8 cellular contexts compared by ENCODE assay signal in genomic region chr17:82239401-82239925, GRCh38. TPM values are rescaled to one million over a fixed set of nuclear protein-coding genes. Genes with fewer than 3 reads are reported as not detected.
A peak's percentile ranks its signal among the peaks of the same experiment; 100 is the strongest.
DNase-seq lines count a peak whose midpoint lies in the region; ATAC-seq, FAIRE-seq and TF ChIP-seq lines count a peak whose summit lies in the region.
"Had no signal": no experiment of that assay in that cellular context is flagged by ENCODE, and none has a peak within 500 bp of the region (broad histone marks: within the 10 kb centered on the region; RNA-seq: fewer than 3 reads in every experiment).

No MANE protein-coding gene starts in this region.

- H3K23me2 ChIP-seq in H1 (ENCODE audit: low read depth, low read length) = no peaks in the 10 kb centered on the region; the same call in 1 of the 2 replicates

- no peak overlapping the region for H2BK15ac ChIP-seq in H1 (ENCODE audit: low read length)

- DNase-seq in CD8-positive, alpha-beta memory T cell = peak in 1 of 5 donors; percentile 43
- DNase-seq in H1 (ENCODE audit: low read depth in 1 of 2, low spot score in 2 of 2) (no peak), sigmoid colon (no peak), RKO (ENCODE audit: low spot score) (no peak)

- H3K36me3 ChIP-seq in CD8-positive, alpha-beta memory T cell (ENCODE audit: insufficient read depth, low read length) = peaks cover 18% of the 10 kb centered on the region
- peaks cover 51% of the 10 kb centered on the region for H3K36me3 ChIP-seq in KOPT-K1 (ENCODE audit: insufficient read depth, low read length)
- peaks cover 11 to 31% (median 19%) of the 10 kb centered on the region in 4 experiments for H3K36me3 ChIP-seq in H1 (ENCODE audit: control insufficient read depth in 2 of 4, insufficient read depth in 4 of 4, low read length in 3 of 4)
- peaks cover 0 to 31% (median 5%) of the 10 kb centered on the region in 4 donors for H3K36me3 ChIP-seq in sigmoid colon

- H2BK20ac ChIP-seq in H1 (ENCODE audit: low read length) = no peak overlapping the region

- H3K4me1 ChIP-seq in CD8-positive, alpha-beta memory T cell (ENCODE audit: insufficient read depth, low read length) = peaks cover 43% of the 10 kb centered on the region
- H3K4me1 ChIP-seq in H1 (replicated peaks in 1 of 4; ENCODE audit: control insufficient read depth in 3 of 4, insufficient read depth in 4 of 4, low read length in 3 of 4) = peaks cover 0 to 5% (median 2%) of the 10 kb centered on the region in 4 experiments; a peak in 4 of 7 replicates
- H3K4me1 ChIP-seq in sigmoid colon = peaks cover 0 to 99% (median 86%) of the 10 kb centered on the region in 4 donors

- no peak overlapping the region for H2AFZ ChIP-seq in H1 (ENCODE audit: low read length)

- peaks cover 25 to 35% of the 10 kb centered on the region in 2 experiments for H4K20me1 ChIP-seq in H1 (replicated peaks in 1 of 2; ENCODE audit: control insufficient read depth in 1 of 2, insufficient read depth in 2 of 2, low read length in 2 of 2)

- no peak overlapping the region for H4K91ac ChIP-seq in H1 (replicated peaks; ENCODE audit: insufficient read length, low read length)

- H3K4ac ChIP-seq in H1 (replicated peaks; ENCODE audit: insufficient read length, low read depth, low read length) = no peak overlapping the region

- H3K27me3 Mint-ChIP-seq in CD8-positive, alpha-beta memory T cell = no peaks in the 10 kb centered on the region

- no peak for TF ChIP-seq CTCF in H1 (IDR thresholded peaks at IDR 0.05; ENCODE audit: control extremely low read depth in 1 of 3, insufficient read depth in 1 of 3, low read depth in 1 of 3, low read length in 3 of 3)
- no peak for TF ChIP-seq CTCF in sigmoid colon (IDR thresholded peaks at IDR 0.05)

- H3K14ac ChIP-seq in H1 (ENCODE audit: insufficient read length) = no peak overlapping the region

- no peak overlapping the region for H3K56ac ChIP-seq in H1 (replicated peaks; ENCODE audit: insufficient read length, low read depth, low read length)

- H2BK120ac ChIP-seq in H1 (replicated peaks; ENCODE audit: low read depth, low read length) = no peak overlapping the region

- 92% methylated on average over 13 of the region's 17 CpGs; no CpG with 5 or more reads in 1 of the 2 experiments for WGBS in H1 (ENCODE audit: extremely low coverage in 1 of 2, insufficient coverage in 1 of 2, insufficient read length in 1 of 2, insufficient replicate concordance in 2 of 2, low coverage in 1 of 2, low lambda C conversion rate in 2 of 2, missing lambda C conversion rate in 1 of 2), 2 experiments
- 77 to 81% methylated on average over 17 of the region's 17 CpGs for WGBS in sigmoid colon, 2 donors

- no peak overlapping the region for H2BK12ac ChIP-seq in H1 (ENCODE audit: low read depth, low read length)

- peaks cover 1 to 43% (median 6%) of the 10 kb centered on the region in 3 donors for H3K36me3 Mint-ChIP-seq in CD8-positive, alpha-beta memory T cell

- H3K27ac ChIP-seq in CD8-positive, alpha-beta memory T cell (ENCODE audit: low read depth, low read length) = peak overlapping the region; percentile 70
- H3K27ac ChIP-seq in KOPT-K1 (ENCODE audit: low read depth, low read length, poor library complexity, severe bottlenecking) = peak overlapping the region; percentile 37
- no peak overlapping the region for H3K27ac ChIP-seq in H1 (ENCODE audit: low read depth, low read length)
- peak overlapping the region; percentile 81 to 90 (median 86) for H3K27ac ChIP-seq in sigmoid colon

- TF ChIP-seq EP300 in H1 (IDR thresholded peaks at IDR 0.05; ENCODE audit: borderline replicate concordance in 1 of 2, low read depth in 2 of 2, low read length in 2 of 2) (no peak), sigmoid colon (IDR thresholded peaks at IDR 0.05) (no peak)

- peaks cover 0 to 4% (median 0%) of the 10 kb centered on the region in 5 donors for H3K9me3 Mint-ChIP-seq in CD8-positive, alpha-beta memory T cell

- FAIRE-seq in H1 (lab: Jason Lieb, UNC) = no peak

- no peak for ATAC-seq in HG02938 (IDR thresholded peaks at IDR 0.05; ENCODE audit: unreplicated experiment)
- no peak for ATAC-seq in GM21526 (IDR thresholded peaks at IDR 0.05; ENCODE audit: low FRiP score, unreplicated experiment)
- ATAC-seq: body of pancreas had no signal

- peak overlapping the region; percentile 28; the same call in 1 of the 2 replicates for H4K8ac ChIP-seq in H1 (ENCODE audit: extremely low read depth, insufficient read depth, low read length)

- TF ChIP-seq POLR2A in H1 (IDR thresholded peaks at IDR 0.05; ENCODE audit: control extremely low read depth in 1 of 2, low read depth in 2 of 2, low read length in 2 of 2) = no peak
- TF ChIP-seq POLR2A in sigmoid colon (IDR thresholded peaks at IDR 0.05) = no peak

- H3K18ac ChIP-seq in H1 (ENCODE audit: extremely low read depth, low read length) = no peak overlapping the region

- peaks cover 0 to 12% of the 10 kb centered on the region in 2 experiments; a peak in 1 of 4 replicates for H3K79me2 ChIP-seq in H1 (ENCODE audit: control insufficient read depth in 1 of 2, insufficient read depth in 2 of 2, low read length in 2 of 2)

- peaks cover 6% of the 10 kb centered on the region for H3K79me1 ChIP-seq in H1 (ENCODE audit: low read depth, low read length)

- no peak overlapping the region for H2BK5ac ChIP-seq in H1 (ENCODE audit: low read depth, low read length)

- peak overlapping the region in 5 of 7 donors; percentile 6 to 32 (median 24) for H3K4me3 Mint-ChIP-seq in CD8-positive, alpha-beta memory T cell

- H3K4me3 ChIP-seq in CD8-positive, alpha-beta memory T cell (ENCODE audit: low read length) = no peak overlapping the region
- H3K4me3 ChIP-seq in H1 (ENCODE audit: extremely low read depth in 1 of 4, insufficient read depth in 2 of 4, low read depth in 3 of 4, low read length in 4 of 4) (no peak overlapping the region), sigmoid colon (no peak overlapping the region)
- H3K4me3 ChIP-seq: body of pancreas had no signal

- no peaks in the 10 kb centered on the region for H3K9me3 ChIP-seq in CD8-positive, alpha-beta memory T cell (ENCODE audit: low read length)
- H3K9me3 ChIP-seq in KOPT-K1 (ENCODE audit: insufficient read depth, low read length, poor library complexity, severe bottlenecking) (no peaks in the 10 kb centered on the region), H1 (ENCODE audit: insufficient read depth in 2 of 2, low read depth in 1 of 2, low read length in 1 of 2) (no peaks in the 10 kb centered on the region; a peak in 1 of 4 replicates), sigmoid colon (no peaks in the 10 kb centered on the region)
- H3K9me3 ChIP-seq: body of pancreas had no signal

- H3K9ac ChIP-seq in H1 (replicated peaks in 1 of 4; ENCODE audit: extremely low read depth in 1 of 4, low read depth in 3 of 4, low read length in 3 of 4) = no peak overlapping the region

- H3K4me2 ChIP-seq in H1 (ENCODE audit: insufficient read depth in 1 of 2, low read depth in 2 of 2, low read length in 2 of 2) = no peak overlapping the region

- H3K27ac Mint-ChIP-seq in CD8-positive, alpha-beta memory T cell = peak overlapping the region in 5 of 8 donors; percentile 36 to 86 (median 70)

- intact Hi-C loops in sigmoid colon (cut with DNase I) = no loop called here

- no peak overlapping the region for H2AK5ac ChIP-seq in H1 (ENCODE audit: low read depth, low read length)

- POLR2A ChIA-PET in CD8-positive, alpha-beta memory T cell (lab: Charles Lee) = no interaction called here
- POLR2A ChIA-PET in H1 (lab: Charles Lee; ENCODE audit: partially characterized antibody) = interaction anchor here (1.0 to 1.9 kb wide), 2 partner anchors 34 to 135 kb away, joined by 3 to 5 read pairs; partner anchors contain the start of gene CSNK1D

- peaks cover 25 to 74% (median 30%) of the 10 kb centered on the region in 3 donors for H3K4me1 Mint-ChIP-seq in CD8-positive, alpha-beta memory T cell

- CTCF ChIA-PET in CD8-positive, alpha-beta memory T cell (lab: Charles Lee) = interaction anchor here (0.9 to 1.9 kb wide), 2 partner anchors 34 to 67 kb away, joined by 3 to 7 read pairs; no protein-coding TSS in a partner anchor
- CTCF ChIA-PET in H1 (lab: Charles Lee; ENCODE audit: partially characterized antibody) = interaction anchor here (1.2 to 1.8 kb wide), 2 partner anchors 61 to 132 kb away, joined by 3 to 5 read pairs; partner anchors contain the start of gene UTS2R

- no peak overlapping the region for H4K5ac ChIP-seq in H1 (ENCODE audit: insufficient read length, low read depth, low read length)

- TF ChIP-seq RAD21 in H1 (IDR thresholded peaks at IDR 0.05 in 1 of 2, conservative IDR thresholded peaks at IDR 0.05 in 1 of 2; ENCODE audit: low read depth in 2 of 2, low read length in 2 of 2) = no peak

- no peaks in the 10 kb centered on the region for H3K27me3 ChIP-seq in CD8-positive, alpha-beta memory T cell (ENCODE audit: insufficient read depth, low read length, poor library complexity, severe bottlenecking)
- no peaks in the 10 kb centered on the region; a peak in 1 of 7 replicates for H3K27me3 ChIP-seq in H1 (replicated peaks in 1 of 4; ENCODE audit: control insufficient read depth in 3 of 4, extremely low read depth in 1 of 4, insufficient read depth in 3 of 4, low read length in 3 of 4)
- H3K27me3 ChIP-seq in sigmoid colon = no peaks in the 10 kb centered on the region
- H3K27me3 ChIP-seq: body of pancreas had no signal

- H3K23ac ChIP-seq in H1 (ENCODE audit: insufficient read length) = no peak overlapping the region

RNA-seq across cellular contexts. Expression of gene SLC16A3, which starts 10.6 kb away (rescaled TPM):
- total RNA-seq in CD8-positive, alpha-beta memory T cell = 10 to 100 TPM; 27.5 to 31.8 TPM
- polyA plus RNA-seq in CD8-positive, alpha-beta memory T cell = 3.3 TPM
- total RNA-seq in H1 (2021; fragmentation: NEBNext Ultra II Directional; extraction: Animal tissue kit (Norgen Biotek cat#: 25700)) = 3.6 and 3.8 TPM in 2 replicates
- polyA plus RNA-seq in H1 (2011; rRNA removed) = 8.7 and 12.2 TPM in 2 replicates
- 10.9 TPM for polyA plus RNA-seq in H1 (2011; cell fraction: cytosol; rRNA removed)
- 11.1 TPM for polyA plus RNA-seq in H1 (2011; cell fraction: nucleus; rRNA removed)
- polyA plus RNA-seq in H1 (2012, experiment 1 of 2) = 4.4 to 12.8 TPM (median 9.7 TPM) in 4 replicates
- polyA plus RNA-seq in H1 (2012, experiment 2 of 2) = 4.5 TPM
- polyA plus RNA-seq in H1 (2013, experiment 1 of 2) = 15.4 TPM
- 12.6 TPM for polyA plus RNA-seq in H1 (2013, experiment 2 of 2)
- 5.7 and 10.2 TPM in 2 replicates for polyA minus RNA-seq in H1 (2011; rRNA and poly(A)+ RNA removed)
- 18.5 TPM for polyA minus RNA-seq in H1 (2011; cell fraction: cytosol; rRNA and poly(A)+ RNA removed)
- 9.7 TPM for polyA minus RNA-seq in H1 (2011; cell fraction: nucleus; rRNA and poly(A)+ RNA removed)
- total RNA-seq in sigmoid colon = 10 to 100 TPM in 3 of 4 donors, 1 to 10 TPM in 1; 9.6 to 19.7 (median 11.6) TPM
- 100 to 1,000 TPM in 1 of 3 donors, 10 to 100 TPM in 2; 10.8 to 140 (median 37.9) TPM for polyA plus RNA-seq in sigmoid colon

RNA-seq across cellular contexts. Expression of gene CCDC57, which starts 26.8 kb away (rescaled TPM):
- total RNA-seq in CD8-positive, alpha-beta memory T cell = 10 to 100 TPM; 69.8 to 77.6 TPM
- polyA plus RNA-seq in CD8-positive, alpha-beta memory T cell = 39.2 TPM
- 12.6 and 12.9 TPM in 2 replicates for total RNA-seq in H1 (2021; fragmentation: NEBNext Ultra II Directional; extraction: Animal tissue kit (Norgen Biotek cat#: 25700))
- polyA plus RNA-seq in H1 (2011; rRNA removed) (8.4 and 10.1 TPM in 2 replicates), sigmoid colon (10 to 100 TPM; 17.4 to 47.8 (median 25.4) TPM)
- polyA plus RNA-seq in H1 (2011; cell fraction: cytosol; rRNA removed) = 8.7 TPM
- 44.1 TPM for polyA plus RNA-seq in H1 (2011; cell fraction: nucleus; rRNA removed)
- 10.7 to 12.8 TPM (median 12.1 TPM) in 4 replicates for polyA plus RNA-seq in H1 (2012, experiment 1 of 2)
- 6.4 TPM for polyA plus RNA-seq in H1 (2012, experiment 2 of 2)
- polyA plus RNA-seq in H1 (2013, experiment 1 of 2) = 9.8 TPM
- 7.5 TPM for polyA plus RNA-seq in H1 (2013, experiment 2 of 2)
- 7.7 and 10.1 TPM in 2 replicates for polyA minus RNA-seq in H1 (2011; rRNA and poly(A)+ RNA removed)
- 8.0 TPM for polyA minus RNA-seq in H1 (2011; cell fraction: cytosol; rRNA and poly(A)+ RNA removed)
- polyA minus RNA-seq in H1 (2011; cell fraction: nucleus; rRNA and poly(A)+ RNA removed) = 20.7 TPM
- total RNA-seq in sigmoid colon = 10 to 100 TPM; 13.3 to 34.1 (median 20.8) TPM

RNA-seq across cellular contexts. Expression of gene CSNK1D, which starts 34.0 kb away (rescaled TPM):
- total RNA-seq in CD8-positive, alpha-beta memory T cell = 100 to 1,000 TPM; 129 to 141 TPM
- 74.6 TPM for polyA plus RNA-seq in CD8-positive, alpha-beta memory T cell
- total RNA-seq in H1 (2021; fragmentation: NEBNext Ultra II Directional; extraction: Animal tissue kit (Norgen Biotek cat#: 25700)) = 103 and 107 TPM in 2 replicates
- polyA plus RNA-seq in H1 (2011; rRNA removed) (73.5 and 114 TPM in 2 replicates), sigmoid colon (100 to 1,000 TPM in 1 of 3 donors, 10 to 100 TPM in 2; 55.9 to 142 (median 86.2) TPM)
- polyA plus RNA-seq in H1 (2011; cell fraction: cytosol; rRNA removed) = 90.3 TPM
- polyA plus RNA-seq in H1 (2011; cell fraction: nucleus; rRNA removed) = 219 TPM
- 88.4 to 98.7 TPM (median 95.5 TPM) in 4 replicates for polyA plus RNA-seq in H1 (2012, experiment 1 of 2)
- polyA plus RNA-seq in H1 (2012, experiment 2 of 2) = 70.5 TPM
- 70.2 TPM for polyA plus RNA-seq in H1 (2013, experiment 1 of 2)
- polyA plus RNA-seq in H1 (2013, experiment 2 of 2) = 70.1 TPM
- 71.2 and 71.6 TPM in 2 replicates for polyA minus RNA-seq in H1 (2011; rRNA and poly(A)+ RNA removed)
- polyA minus RNA-seq in H1 (2011; cell fraction: cytosol; rRNA and poly(A)+ RNA removed) = 31.2 TPM
- polyA minus RNA-seq in H1 (2011; cell fraction: nucleus; rRNA and poly(A)+ RNA removed) = 60.9 TPM
- 10 to 100 TPM; 45.1 to 61.2 (median 48.9) TPM for total RNA-seq in sigmoid colon
